Comparison of ENCODE assay signal across 9 cellular contexts in the genomic region with DNA sequence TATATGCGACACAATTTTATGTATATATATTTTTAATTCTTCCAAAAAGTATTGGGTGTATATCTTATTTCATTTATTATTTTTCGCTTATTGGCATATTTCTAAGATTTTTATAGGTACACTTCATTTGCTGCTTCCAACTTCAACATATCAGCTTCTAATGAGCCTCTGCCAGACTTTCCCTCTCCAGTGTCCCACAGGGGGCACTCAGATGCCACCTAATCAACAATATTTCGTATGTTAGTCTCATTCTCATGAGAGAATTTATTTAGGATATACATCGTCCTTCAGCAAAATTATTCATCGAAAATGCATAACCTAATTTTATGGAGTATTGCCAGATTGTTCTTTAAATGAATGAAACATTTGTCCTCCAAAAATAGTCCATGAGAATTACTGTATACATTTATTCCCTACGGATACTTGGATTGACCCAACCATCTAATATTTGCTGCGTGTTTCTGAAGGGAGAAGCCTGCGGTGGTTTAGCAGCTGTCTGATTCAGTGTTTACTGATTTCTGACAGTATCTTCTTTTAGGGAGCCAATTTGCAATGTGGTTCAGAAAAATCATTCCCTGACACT.
DNase-seq lines count a peak whose midpoint lies in the region; ATAC-seq, FAIRE-seq and TF ChIP-seq lines count a peak whose summit lies in the region.
"Had no signal": no experiment of that assay in that cellular context is flagged by ENCODE, and none has a peak within 500 bp of the region (broad histone marks: within the 10 kb centered on the region; RNA-seq: fewer than 3 reads in every experiment).

No MANE protein-coding gene starts in this region.

- no peak for FAIRE-seq in urothelium cell line (lab: Jason Lieb, UNC)

- peaks cover 14% of the 10 kb centered on the region for H3K4me1 Mint-ChIP-seq in activated T-cell treated with anti-CD3 and anti-CD28 coated beads, Interleukin-2, amount 50 U/mL, for 72 hours (ENCODE audit: low read depth)
- H3K4me1 Mint-ChIP-seq in stimulated activated naive B cell treated with anti-CD40 and anti-IgM and Interleukin-4, amounts not matched to agents 10 μg/mL and 1 μg/mL and 100 μg/mL, for 72 hours, result peaks cover 7 to 14% of the 10 kb centered on the region in 2 donors
- H3K4me1 Mint-ChIP-seq: nephron had no signal

- no peaks in the 10 kb centered on the region for H3K36me3 Mint-ChIP-seq in activated T-cell treated with anti-CD3 and anti-CD28 coated beads, Interleukin-2, amount 50 U/mL, for 72 hours (ENCODE audit: insufficient read depth in 2 of 2)
- no peaks in the 10 kb centered on the region for H3K36me3 Mint-ChIP-seq in stimulated activated naive B cell treated with anti-CD40 and anti-IgM and Interleukin-4, amounts not matched to agents 10 μg/mL and 1 μg/mL and 100 μg/mL, for 72 hours

- H3K9me3 Mint-ChIP-seq in activated T-cell treated with anti-CD3 and anti-CD28 coated beads, Interleukin-2, amount 50 U/mL, for 72 hours, result no peaks in the 10 kb centered on the region
- H3K9me3 Mint-ChIP-seq in stimulated activated naive B cell treated with anti-CD40 and anti-IgM and Interleukin-4, amounts not matched to agents 10 μg/mL and 1 μg/mL and 100 μg/mL, for 72 hours, result no peaks in the 10 kb centered on the region
- H3K9me3 Mint-ChIP-seq: nephron had no signal

- H3K27ac Mint-ChIP-seq in activated T-cell treated with anti-CD3 and anti-CD28 coated beads, Interleukin-2, amount 50 U/mL, for 72 hours, result no peak overlapping the region
- no peak overlapping the region for H3K27ac Mint-ChIP-seq in stimulated activated naive B cell treated with anti-CD40 and anti-IgM and Interleukin-4, amounts not matched to agents 10 μg/mL and 1 μg/mL and 100 μg/mL, for 72 hours
- H3K27ac Mint-ChIP-seq: nephron had no signal

- no peak for ATAC-seq in activated T-cell treated with anti-CD3 and anti-CD28 coated beads, Interleukin-2, amount 50 U/mL, for 72 hours (replicated peaks in 1 of 2)
- no peak for ATAC-seq in HG03442 (IDR thresholded peaks at IDR 0.05; ENCODE audit: unreplicated experiment)
- no peak for ATAC-seq in stimulated activated naive B cell treated with anti-CD40 and anti-IgM and Interleukin-4, amounts not matched to agents 10 μg/mL and 1 μg/mL and 100 μg/mL, for 72 hours (replicated peaks)

- no peak overlapping the region for H3K4me3 Mint-ChIP-seq in activated T-cell treated with anti-CD3 and anti-CD28 coated beads, Interleukin-2, amount 50 U/mL, for 72 hours
- H3K4me3 Mint-ChIP-seq in stimulated activated naive B cell treated with anti-CD40 and anti-IgM and Interleukin-4, amounts not matched to agents 10 μg/mL and 1 μg/mL and 100 μg/mL, for 72 hours, result no peak overlapping the region
- H3K4me3 Mint-ChIP-seq: nephron had no signal

- H3K27me3 Mint-ChIP-seq in activated T-cell treated with anti-CD3 and anti-CD28 coated beads, Interleukin-2, amount 50 U/mL, for 72 hours (ENCODE audit: low read depth), result no peaks in the 10 kb centered on the region
- H3K27me3 Mint-ChIP-seq in stimulated activated naive B cell treated with anti-CD40 and anti-IgM and Interleukin-4, amounts not matched to agents 10 μg/mL and 1 μg/mL and 100 μg/mL, for 72 hours, result peaks cover under 1% of the 10 kb centered on the region in 2 donors

- peak; percentile 35; the same call in 1 of the 3 replicates for TF ChIP-seq CTCF in GM12872 (IDR thresholded peaks at IDR 0.05; ENCODE audit: insufficient read depth, low read depth, low read length)

- DNase-seq in AG08396 (ENCODE audit: low spot score), result peak; percentile 57
- DNase-seq in NCI-H69 (lab: John Stamatoyannopoulos, UW), result peak; percentile 8
- peak; percentile 32 to 40 for DNase-seq in activated T-cell treated with anti-CD3 and anti-CD28 coated beads, Interleukin-2, amount 50 U/mL, for 72 hours
- DNase-seq in kidney tubule cell (ENCODE audit: low spot score), result peak; percentile 50
- peak; percentile 30 for DNase-seq in urothelium cell line (ENCODE audit: low spot score)
- no peak for DNase-seq in stimulated activated naive B cell treated with anti-CD40 and anti-IgM and Interleukin-4, amounts not matched to agents 10 μg/mL and 1 μg/mL and 100 μg/mL, for 72 hours
